2 cellular contexts compared by ENCODE assay signal in the genomic region with DNA sequence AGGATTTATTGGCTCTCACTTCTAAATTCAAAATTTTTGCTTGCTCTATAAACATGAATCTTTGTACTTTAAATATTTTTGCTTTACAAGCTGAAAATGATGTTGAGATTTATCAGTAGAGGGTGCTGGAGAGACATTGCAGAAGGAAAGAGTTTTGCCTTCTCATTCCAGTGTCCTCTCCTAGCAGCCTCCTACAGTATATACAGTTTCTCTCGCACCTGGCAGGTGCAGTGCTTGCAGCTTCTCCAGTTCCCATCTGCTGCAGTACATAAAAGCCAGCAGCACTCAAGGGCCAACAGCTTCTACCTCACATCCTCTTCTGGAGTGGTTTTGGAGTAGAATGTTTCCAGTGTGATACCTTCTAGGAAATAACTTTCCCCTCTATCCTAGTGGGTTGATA.
TF ChIP-seq lines count a peak whose summit lies in the region.

No MANE protein-coding gene starts in this region.

TF ChIP-seq in HEK293, 187 proteins besides CTCF, POLR2A, EP300 and RAD21 (continued from another document):
- TF ChIP-seq, protein P1, sequence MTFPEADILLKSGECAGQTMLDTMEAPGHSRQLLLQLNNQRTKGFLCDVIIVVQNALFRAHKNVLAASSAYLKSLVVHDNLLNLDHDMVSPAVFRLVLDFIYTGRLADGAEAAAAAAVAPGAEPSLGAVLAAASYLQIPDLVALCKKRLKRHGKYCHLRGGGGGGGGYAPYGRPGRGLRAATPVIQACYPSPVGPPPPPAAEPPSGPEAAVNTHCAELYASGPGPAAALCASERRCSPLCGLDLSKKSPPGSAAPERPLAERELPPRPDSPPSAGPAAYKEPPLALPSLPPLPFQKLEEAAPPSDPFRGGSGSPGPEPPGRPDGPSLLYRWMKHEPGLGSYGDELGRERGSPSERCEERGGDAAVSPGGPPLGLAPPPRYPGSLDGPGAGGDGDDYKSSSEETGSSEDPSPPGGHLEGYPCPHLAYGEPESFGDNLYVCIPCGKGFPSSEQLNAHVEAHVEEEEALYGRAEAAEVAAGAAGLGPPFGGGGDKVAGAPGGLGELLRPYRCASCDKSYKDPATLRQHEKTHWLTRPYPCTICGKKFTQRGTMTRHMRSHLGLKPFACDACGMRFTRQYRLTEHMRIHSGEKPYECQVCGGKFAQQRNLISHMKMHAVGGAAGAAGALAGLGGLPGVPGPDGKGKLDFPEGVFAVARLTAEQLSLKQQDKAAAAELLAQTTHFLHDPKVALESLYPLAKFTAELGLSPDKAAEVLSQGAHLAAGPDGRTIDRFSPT (tag by site-specific recombination; IDR thresholded peaks at IDR 0.05), result no peak
- TF ChIP-seq ZNF398 (tag by site-specific recombination; IDR thresholded peaks at IDR 0.05) (no peak), ZNF654 (tag by site-specific recombination; IDR thresholded peaks at IDR 0.05; ENCODE audit: low read depth) (peak; percentile 35), ZNF24 (tag by site-specific recombination; IDR thresholded peaks at IDR 0.05) (no peak), ZBTB20 (tag by site-specific recombination; IDR thresholded peaks at IDR 0.05) (no peak), ZNF350 (tag by site-specific recombination; IDR thresholded peaks at IDR 0.05) (no peak)

TF ChIP-seq in GM12878, 131 proteins besides CTCF, POLR2A, EP300 and RAD21 (continued from another document):
- no peak for TF ChIP-seq SKIL (IDR thresholded peaks at IDR 0.05; ENCODE audit: low read depth, poor library complexity, severe bottlenecking)
- TF ChIP-seq, protein P2, sequence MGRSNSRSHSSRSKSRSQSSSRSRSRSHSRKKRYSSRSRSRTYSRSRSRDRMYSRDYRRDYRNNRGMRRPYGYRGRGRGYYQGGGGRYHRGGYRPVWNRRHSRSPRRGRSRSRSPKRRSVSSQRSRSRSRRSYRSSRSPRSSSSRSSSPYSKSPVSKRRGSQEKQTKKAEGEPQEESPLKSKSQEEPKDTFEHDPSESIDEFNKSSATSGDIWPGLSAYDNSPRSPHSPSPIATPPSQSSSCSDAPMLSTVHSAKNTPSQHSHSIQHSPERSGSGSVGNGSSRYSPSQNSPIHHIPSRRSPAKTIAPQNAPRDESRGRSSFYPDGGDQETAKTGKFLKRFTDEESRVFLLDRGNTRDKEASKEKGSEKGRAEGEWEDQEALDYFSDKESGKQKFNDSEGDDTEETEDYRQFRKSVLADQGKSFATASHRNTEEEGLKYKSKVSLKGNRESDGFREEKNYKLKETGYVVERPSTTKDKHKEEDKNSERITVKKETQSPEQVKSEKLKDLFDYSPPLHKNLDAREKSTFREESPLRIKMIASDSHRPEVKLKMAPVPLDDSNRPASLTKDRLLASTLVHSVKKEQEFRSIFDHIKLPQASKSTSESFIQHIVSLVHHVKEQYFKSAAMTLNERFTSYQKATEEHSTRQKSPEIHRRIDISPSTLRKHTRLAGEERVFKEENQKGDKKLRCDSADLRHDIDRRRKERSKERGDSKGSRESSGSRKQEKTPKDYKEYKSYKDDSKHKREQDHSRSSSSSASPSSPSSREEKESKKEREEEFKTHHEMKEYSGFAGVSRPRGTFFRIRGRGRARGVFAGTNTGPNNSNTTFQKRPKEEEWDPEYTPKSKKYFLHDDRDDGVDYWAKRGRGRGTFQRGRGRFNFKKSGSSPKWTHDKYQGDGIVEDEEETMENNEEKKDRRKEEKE (IDR thresholded peaks at IDR 0.05), result no peak
